In genomic region chr2:26730950-26731349, GRCh38 we compare ENCODE assay signal across 2 cellular contexts.
TF ChIP-seq lines count a peak whose summit lies in the region.

No MANE protein-coding gene starts in this region.

TF ChIP-seq in liver, 16 proteins besides CTCF, POLR2A, EP300 and RAD21:
- TF ChIP-seq RXRA (IDR thresholded peaks at IDR 0.05), result peak in 1 of 2 donors; percentile 51
- no peak for TF ChIP-seq ZBTB33 (IDR thresholded peaks at IDR 0.05)
- no peak for TF ChIP-seq EGR1 (IDR thresholded peaks at IDR 0.05; ENCODE audit: low read depth in 2 of 2)
- TF ChIP-seq FOXA1 (IDR thresholded peaks at IDR 0.05), result no peak
- no peak for TF ChIP-seq REST (IDR thresholded peaks at IDR 0.05)
- TF ChIP-seq FOXA2 (IDR thresholded peaks at IDR 0.05), result no peak
- TF ChIP-seq HNF4A (conservative IDR thresholded peaks at IDR 0.05), result peak; percentile 40 to 48
- no peak for TF ChIP-seq NR2F2 (IDR thresholded peaks at IDR 0.05)
- no peak for TF ChIP-seq JUND (IDR thresholded peaks at IDR 0.05)
- TF ChIP-seq TAF1 (conservative IDR thresholded peaks at IDR 0.05), result no peak
TF ChIP-seq in liver: peak in this region for 2.

TF ChIP-seq in HepG2, 621 proteins besides CTCF, POLR2A, EP300 and RAD21:
- no peak for TF ChIP-seq ZKSCAN5 (CRISPR knock-in tag; IDR thresholded peaks at IDR 0.05)
- TF ChIP-seq SMYD3 (CRISPR knock-in tag; IDR thresholded peaks at IDR 0.05), result no peak
- no peak for TF ChIP-seq ATF5 (CRISPR knock-in tag; IDR thresholded peaks at IDR 0.05; ENCODE audit: low read depth)
- TF ChIP-seq BRD4 (CRISPR knock-in tag; IDR thresholded peaks at IDR 0.05), result no peak
- TF ChIP-seq HOXD1 (CRISPR knock-in tag; IDR thresholded peaks at IDR 0.05), result no peak
- TF ChIP-seq ZNF83 (CRISPR knock-in tag; IDR thresholded peaks at IDR 0.05; ENCODE audit: borderline replicate concordance), result no peak
- no peak for TF ChIP-seq HDAC6 (IDR thresholded peaks at IDR 0.05; ENCODE audit: low read depth, low read length)
- no peak for TF ChIP-seq DPF2 (CRISPR knock-in tag; IDR thresholded peaks at IDR 0.05; ENCODE audit: borderline replicate concordance, low read depth)
- no peak for TF ChIP-seq ZNF770 (CRISPR knock-in tag; IDR thresholded peaks at IDR 0.05)
- TF ChIP-seq REST (IDR thresholded peaks at IDR 0.05; ENCODE audit: borderline replicate concordance in 1 of 2, low read depth in 1 of 2, low read length in 2 of 2), result no peak
- TF ChIP-seq ZMYM2 (CRISPR knock-in tag; IDR thresholded peaks at IDR 0.05), result no peak
- no peak for TF ChIP-seq CBX1 (IDR thresholded peaks at IDR 0.05; ENCODE audit: low read depth)
- TF ChIP-seq NCOR1 (IDR thresholded peaks at IDR 0.05; ENCODE audit: borderline replicate concordance, low read length), result no peak
